ENCODE assay signal across 8 cellular contexts in genomic region chr4:52804-53479, GRCh38. TPM values are rescaled to one million over a fixed set of nuclear protein-coding genes. Genes with fewer than 3 reads are reported as not detected.
DNase-seq lines count a peak whose midpoint lies in the region; ATAC-seq and TF ChIP-seq lines count a peak whose summit lies in the region.
"Not testable (repeated sequence)": the region's sequence is repeated elsewhere in the genome, so short reads cannot be mapped to it uniquely, and the experiment has no call there.

Gene ZNF595 (plus strand): TSS chr4:53321. CDS start chr4:53489, 168 bp downstream.

- not testable (repeated sequence) for TF ChIP-seq CTCF in WTC11 (IDR thresholded peaks at IDR 0.05); astrocyte of the cerebellum (IDR thresholded peaks at IDR 0.05; ENCODE audit: low read depth, low read length, missing control alignments); fibroblast of the aortic adventitia (IDR thresholded peaks at IDR 0.05; ENCODE audit: insufficient read depth, low read length); lower lobe of right lung (IDR thresholded peaks at IDR 0.05); vagina (IDR thresholded peaks at IDR 0.05)

- not testable (repeated sequence) for H3K9me3 Mint-ChIP-seq in WTC11

- not testable (repeated sequence) for H3K4me1 Mint-ChIP-seq in WTC11

- ATAC-seq in GM18867 (IDR thresholded peaks at IDR 0.05; ENCODE audit: unreplicated experiment) (peak; percentile 64), HG03439 (IDR thresholded peaks at IDR 0.05; ENCODE audit: unreplicated experiment) (peak; percentile 54), WTC11 (peak; percentile 99), lower lobe of right lung (peak; percentile 94 to 95)

- POLR2A ChIA-PET in WTC11 (lab: Charles Lee): interaction anchor here (1.0 kb wide), 1 partner anchor 71 kb away, joined by 3 read pairs; the partner anchor contains the start of gene ZNF718

- not testable (repeated sequence) for H3K36me3 ChIP-seq in lower lobe of right lung, vagina

- H3K4me3 ChIP-seq in astrocyte of the cerebellum (ENCODE audit: low read depth, low read length) (peak within 1 kb of the TSS; percentile 30), fibroblast of the aortic adventitia (ENCODE audit: low read depth, low read length) (peak within 1 kb of the TSS; percentile 54), lower lobe of right lung (peak within 1 kb of the TSS; percentile 37), vagina (peak within 1 kb of the TSS; percentile 30 to 40)

- intact Hi-C loops in lower lobe of right lung (cut with DNase I); vagina (cut with DNase I): not testable (repeated sequence)

- H3K9me3 ChIP-seq in lower lobe of right lung, vagina: not testable (repeated sequence)

- in situ Hi-C loops in astrocyte of the cerebellum (cut with HindIII; ENCODE audit: low sequenced_read_pairs): not testable (repeated sequence)

- not testable (repeated sequence) for H3K27me3 ChIP-seq in lower lobe of right lung (ENCODE audit: low read depth); vagina

- H3K4me1 ChIP-seq in lower lobe of right lung, vagina: not testable (repeated sequence)

- H3K27ac ChIP-seq in lower lobe of right lung, vagina: not testable (repeated sequence)

- peak; percentile 40 for DNase-seq in WTC11 (ENCODE audit: low spot score)
- DNase-seq in astrocyte of the cerebellum (ENCODE audit: low read depth); fibroblast of the aortic adventitia (ENCODE audit: low read depth); renal cortical epithelial cell (ENCODE audit: low read depth); vagina (ENCODE audit: extremely low spot score in 2 of 2): not testable (repeated sequence)
- DNase-seq in lower lobe of right lung: peak; percentile 51

- H3K4me3 Mint-ChIP-seq in WTC11: not testable (repeated sequence)

- not testable (repeated sequence) for TF ChIP-seq POLR2A in vagina (IDR thresholded peaks at IDR 0.05)

- H3K36me3 Mint-ChIP-seq in WTC11: not testable (repeated sequence)

- not testable (repeated sequence) for H3K27ac Mint-ChIP-seq in WTC11

- H3K27me3 Mint-ChIP-seq in WTC11 (ENCODE audit: low read depth): not testable (repeated sequence)

- CTCF ChIA-PET in WTC11 (lab: Charles Lee): interaction anchor here (1.0 to 1.3 kb wide), 2 partner anchors 71 to 189 kb away, joined by 3 to 4 read pairs; partner anchors contain the start of gene ZNF718

RNA-seq across cellular contexts. Expression of gene ZNF595, which starts in this region (rescaled TPM):
- total RNA-seq in WTC11 (2021) (17.5 to 24.5 TPM (median 19.4 TPM) in 3 replicates), fibroblast of the aortic adventitia (ENCODE audit: low replicate concordance) (11.0 and 15.5 TPM in 2 replicates), lower lobe of right lung (14.6 TPM), renal cortical epithelial cell (12.3 and 14.0 TPM in 2 replicates), vagina (12.8 TPM)
